In genomic region chr19:53285087-53285486, GRCh38 we compare ENCODE assay signal across 40 cellular contexts. TPM values are rescaled to one million over a fixed set of nuclear protein-coding genes. Genes with fewer than 3 reads are reported as not detected.
"Had no signal": no experiment of that assay in that cellular context is flagged by ENCODE, and none has a peak within 500 bp of the region (broad histone marks: within the 10 kb centered on the region; RNA-seq: fewer than 3 reads in every experiment).

No MANE protein-coding gene starts in this region.

- H3K9ac ChIP-seq: KMS-11 had no signal

- DNase-seq: Karpas-422, Kasumi-1, KBM-7, KG1, MG63, MM.1S, MV-4-11, NCI-H1048, NCI-H1092, NCI-H1092 treated with DMSO at 0.1 percent for 48 hours, NCI-H1105, NCI-H1105 treated with DMSO at 0.1 percent for 48 hours, NCI-H1417, NCI-H1417 treated with DMSO at 0.1 percent for 48 hours, NCI-H1436, NCI-H1436 treated with DMSO at 0.1 percent for 48 hours, NCI-H146, NCI-H1694, NCI-H1694 treated with DMSO at 0.1 percent for 48 hours, NCI-H187, NCI-H187 treated with DMSO at 0.1 percent for 48 hours, NCI-H1930, NCI-H2029, NCI-H2029 treated with DMSO at 0.1 percent for 48 hours, NCI-H2081, NCI-H2081 treated with DMSO at 0.1 percent for 48 hours, NCI-H2107, NCI-H2171, NCI-H2171 treated with DMSO at 0.1 percent for 48 hours, NCI-H2227 treated with DMSO at 0.1 percent for 48 hours, NCI-H226, NCI-H345, NCI-H446, NCI-H446 treated with DMSO at 0.1 percent for 48 hours, NCI-H510A had no signal

- H3K27me3 ChIP-seq: MG63 had no signal

- H3K4me2 ChIP-seq: KMS-11 had no signal

- H3K27ac ChIP-seq: KMS-11 had no signal

- H3K9me3 ChIP-seq: MG63 had no signal

- H3K4me3 ChIP-seq: MG63 had no signal

- H3K36me3 ChIP-seq: MG63 had no signal

RNA-seq across cellular contexts. Expression of gene VN1R4, which starts 17.6 kb away (rescaled TPM):
- total RNA-seq: LHCN-M2, M059J, MCF 10A, NCI-H460 had no signal

RNA-seq across cellular contexts. Expression of gene VN1R2, which starts 27.0 kb away (rescaled TPM):
- total RNA-seq: LHCN-M2, M059J, MCF 10A, NCI-H460 had no signal

RNA-seq across cellular contexts. Expression of gene ZNF677, which starts 30.4 kb away (rescaled TPM):
- total RNA-seq: MCF 10A, NCI-H460 had no signal
